In the genomic region with DNA sequence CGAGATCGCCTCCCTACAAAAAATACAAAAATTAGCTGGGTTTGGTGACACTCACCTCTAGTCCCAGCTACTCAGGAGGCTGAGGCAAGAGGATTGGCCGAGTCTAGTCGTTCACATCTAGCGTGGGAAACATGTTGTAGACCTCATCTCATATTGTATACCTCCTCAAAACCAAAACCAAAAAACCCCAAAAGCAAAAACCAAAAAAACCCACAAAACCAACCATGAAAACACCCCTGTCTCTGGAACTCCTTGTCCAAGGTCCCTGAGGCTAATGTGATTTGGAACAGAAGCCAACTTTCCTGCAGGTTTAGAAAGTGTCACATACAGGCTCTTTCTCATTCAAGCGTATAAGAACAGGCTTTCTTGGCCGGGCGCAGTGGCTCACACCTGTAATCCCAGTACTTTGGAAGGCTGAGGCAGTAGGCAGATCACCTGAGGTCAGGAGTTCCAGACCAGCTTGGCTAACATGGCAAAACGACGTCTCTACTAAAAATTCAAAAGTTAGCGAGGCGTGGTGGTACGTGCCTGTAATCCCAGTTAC, we compare ENCODE assay signal across 15 cellular contexts. TPM values are rescaled to one million over a fixed set of nuclear protein-coding genes. Genes with fewer than 3 reads are reported as not detected.
DNase-seq lines count a peak whose midpoint lies in the region; ATAC-seq and TF ChIP-seq lines count a peak whose summit lies in the region.
"Had no signal": no experiment of that assay in that cellular context is flagged by ENCODE, and none has a peak within 500 bp of the region (broad histone marks: within the 10 kb centered on the region; RNA-seq: fewer than 3 reads in every experiment).

No MANE protein-coding gene starts in this region.

- no peak overlapping the region for H3K4me3 ChIP-seq in Jurkat, Clone E6-1 (ENCODE audit: low read length)
- no peak overlapping the region for H3K4me3 ChIP-seq in endodermal cell (ENCODE audit: low read length)
- H3K4me3 ChIP-seq: Peyer's patch had no signal

- peaks cover 5% of the 10 kb centered on the region for H3K4me1 ChIP-seq in endodermal cell (ENCODE audit: control insufficient read depth, insufficient read depth, low read length)

- H3K36me3 ChIP-seq in endodermal cell (ENCODE audit: control insufficient read depth, insufficient read depth, low read length): no peaks in the 10 kb centered on the region
- H3K36me3 ChIP-seq: Peyer's patch had no signal

- 95 to 97% methylated on average over 11 to 13 of the region's 13 CpGs for WGBS in endodermal cell (ENCODE audit: insufficient coverage in 1 of 2, insufficient read length in 1 of 2), 2 experiments

- DNase-seq in DMS79 treated with DMSO at 0.1 percent for 48 hours (lab: John Stamatoyannopoulos, UW) (peak; percentile 48), endodermal cell (no peak), glutamatergic neuron (no peak), NCI-H2081 treated with DMSO at 0.1 percent for 48 hours (lab: John Stamatoyannopoulos, UW) (no peak), NCI-H2029 (lab: John Stamatoyannopoulos, UW) (no peak)
- peak; percentile 6 for DNase-seq in Jurkat, Clone E6-1 (ENCODE audit: low read depth, low spot score)
- no peak for DNase-seq in stimulated activated effector memory CD8-positive, alpha-beta T cell treated with anti-CD3 and anti-CD28 coated beads, Interleukin-12 subunit alpha, Interleukin-12 subunit beta, amount 100 ng/mL, for 72 hours (ENCODE audit: low spot score in 2 of 2)
- DNase-seq: DMS 273 treated with DMSO at 0.1 percent for 48 hours, IMR-90, NCI-H1417 treated with DMSO at 0.1 percent for 48 hours, NCI-H2029 treated with DMSO at 0.1 percent for 48 hours, NCI-H524, Peyer's patch had no signal

- no peaks in the 10 kb centered on the region for H3K27me3 ChIP-seq in endodermal cell (ENCODE audit: control insufficient read depth, insufficient read depth, low read length, poor library complexity, severe bottlenecking)
- H3K27me3 ChIP-seq: Peyer's patch had no signal

- no peak overlapping the region for H3K27ac ChIP-seq in endodermal cell (ENCODE audit: low read depth, low read length)
- H3K27ac ChIP-seq: C4-2B, Peyer's patch had no signal

- H3K36me3 Mint-ChIP-seq in endodermal cell (ENCODE audit: low read depth) (peaks cover 4% of the 10 kb centered on the region), glutamatergic neuron (ENCODE audit: unreplicated experiment) (no peaks in the 10 kb centered on the region)
- peaks cover 3% of the 10 kb centered on the region for H3K36me3 Mint-ChIP-seq in stimulated activated effector memory CD8-positive, alpha-beta T cell treated with anti-CD3 and anti-CD28 coated beads, Interleukin-12 subunit alpha, Interleukin-12 subunit beta, amount 100 ng/mL, for 72 hours

- peak overlapping the region; percentile 44 for H3K27ac Mint-ChIP-seq in endodermal cell
- peak overlapping the region; percentile 77 for H3K27ac Mint-ChIP-seq in stimulated activated effector memory CD8-positive, alpha-beta T cell treated with anti-CD3 and anti-CD28 coated beads, Interleukin-12 subunit alpha, Interleukin-12 subunit beta, amount 100 ng/mL, for 72 hours
- no peak overlapping the region for H3K27ac Mint-ChIP-seq in glutamatergic neuron (ENCODE audit: unreplicated experiment)

- H3K4me1 Mint-ChIP-seq in endodermal cell (peaks cover 15% of the 10 kb centered on the region), glutamatergic neuron (ENCODE audit: low read depth, unreplicated experiment) (peaks cover 15% of the 10 kb centered on the region)
- H3K4me1 Mint-ChIP-seq in stimulated activated effector memory CD8-positive, alpha-beta T cell treated with anti-CD3 and anti-CD28 coated beads, Interleukin-12 subunit alpha, Interleukin-12 subunit beta, amount 100 ng/mL, for 72 hours: peaks cover 12% of the 10 kb centered on the region

- H3K27me3 Mint-ChIP-seq in endodermal cell (ENCODE audit: insufficient read depth): no peaks in the 10 kb centered on the region
- H3K27me3 Mint-ChIP-seq in glutamatergic neuron (ENCODE audit: unreplicated experiment): peaks cover 6% of the 10 kb centered on the region

- no peak overlapping the region for H3K4me3 Mint-ChIP-seq in endodermal cell
- no peak overlapping the region for H3K4me3 Mint-ChIP-seq in stimulated activated effector memory CD8-positive, alpha-beta T cell treated with anti-CD3 and anti-CD28 coated beads, Interleukin-12 subunit alpha, Interleukin-12 subunit beta, amount 100 ng/mL, for 72 hours
- no peak overlapping the region for H3K4me3 Mint-ChIP-seq in glutamatergic neuron (ENCODE audit: unreplicated experiment)

- H3K9me3 Mint-ChIP-seq in endodermal cell (no peaks in the 10 kb centered on the region), glutamatergic neuron (ENCODE audit: unreplicated experiment) (peaks cover 6% of the 10 kb centered on the region)
- H3K9me3 Mint-ChIP-seq in stimulated activated effector memory CD8-positive, alpha-beta T cell treated with anti-CD3 and anti-CD28 coated beads, Interleukin-12 subunit alpha, Interleukin-12 subunit beta, amount 100 ng/mL, for 72 hours: no peaks in the 10 kb centered on the region

- no peak for TF ChIP-seq CTCF in endodermal cell (conservative IDR thresholded peaks at IDR 0.05)
- TF ChIP-seq CTCF in glutamatergic neuron (IDR thresholded peaks at IDR 0.05; ENCODE audit: partially characterized antibody, unreplicated experiment): no peak

- no peak overlapping the region for H3K9ac ChIP-seq in endodermal cell (ENCODE audit: extremely low read depth, low read length, poor library complexity, severe bottlenecking)

- ATAC-seq in stimulated activated effector memory CD8-positive, alpha-beta T cell treated with anti-CD3 and anti-CD28 coated beads, Interleukin-12 subunit alpha, Interleukin-12 subunit beta, amount 100 ng/mL, for 72 hours: no peak
- ATAC-seq: Right ventricle myocardium inferior had no signal

- no peaks in the 10 kb centered on the region for H3K9me3 ChIP-seq in endodermal cell (ENCODE audit: control insufficient read depth, low read length)
- H3K9me3 ChIP-seq: Peyer's patch had no signal

RNA-seq across cellular contexts. Expression of a gene that starts 29.0 kb away (rescaled TPM):
- polyA plus RNA-seq in Jurkat, Clone E6-1 (2012; ENCODE audit: insufficient read depth, insufficient read length): 32.0 TPM
- 10 to 100 TPM; 62.7 to 68.9 TPM for total RNA-seq in endodermal cell
- polyA plus RNA-seq in endodermal cell (2013, experiment 1 of 2): 34.8 TPM
- polyA plus RNA-seq in endodermal cell (2013, experiment 2 of 2): 35.1 TPM
- total RNA-seq in glutamatergic neuron (ENCODE audit: unreplicated experiment): 103 TPM

RNA-seq across cellular contexts. Expression of a gene that starts 52.8 kb away (rescaled TPM):
- 27.4 TPM for polyA plus RNA-seq in Jurkat, Clone E6-1 (2012; ENCODE audit: insufficient read depth, insufficient read length)
- total RNA-seq in endodermal cell (10 to 100 TPM; 31.8 to 43.5 TPM), glutamatergic neuron (ENCODE audit: unreplicated experiment) (26.2 TPM)
- 24.9 TPM for polyA plus RNA-seq in endodermal cell (2013, experiment 1 of 2)
- 23.0 TPM for polyA plus RNA-seq in endodermal cell (2013, experiment 2 of 2)

RNA-seq across cellular contexts. Expression of a gene that starts 57.5 kb away (rescaled TPM):
- polyA plus RNA-seq in Jurkat, Clone E6-1 (2012; ENCODE audit: insufficient read depth, insufficient read length): 282 TPM
- total RNA-seq in endodermal cell: 100 to 1,000 TPM; 274 to 350 TPM
- 292 TPM for polyA plus RNA-seq in endodermal cell (2013, experiment 1 of 2)
- polyA plus RNA-seq in endodermal cell (2013, experiment 2 of 2): 276 TPM
- 82.6 TPM for total RNA-seq in glutamatergic neuron (ENCODE audit: unreplicated experiment)

Comparison
In these comparisons a context has a peak if more than half of its experiments do, and no peak if none do; other contexts are left out.
1. DNase-seq: peak in DMS79 treated with DMSO at 0.1 percent for 48 hours (single experiment) and Jurkat, Clone E6-1 (single experiment); none in endodermal cell (single experiment), stimulated activated effector memory CD8-positive, alpha-beta T cell treated with anti-CD3 and anti-CD28 coated beads, Interleukin-12 subunit alpha, Interleukin-12 subunit beta, amount 100 ng/mL, for 72 hours (0 of 2), glutamatergic neuron (single experiment), NCI-H2081 treated with DMSO at 0.1 percent for 48 hours (single experiment) and NCI-H2029 (single experiment).